ENCODE assay signal across 1 cellular context in genomic region chr15:68497206-68497910, GRCh38.
TF ChIP-seq lines count a peak whose summit lies in the region.

No MANE protein-coding gene starts in this region.

TF ChIP-seq in A549, 52 proteins besides CTCF, POLR2A, EP300 and RAD21 (continued from another document):
- peak; percentile 29; the same call in 1 of the 2 replicates for TF ChIP-seq MAX (IDR thresholded peaks at IDR 0.05)
- TF ChIP-seq CBX2 (IDR thresholded peaks at IDR 0.05; ENCODE audit: borderline replicate concordance, low read depth): no peak
- TF ChIP-seq JUNB (IDR thresholded peaks at IDR 0.05): peak; percentile 64
- TF ChIP-seq FOSB (CRISPR knock-in tag; IDR thresholded peaks at IDR 0.05): no peak
- no peak for TF ChIP-seq HOXB5 (CRISPR knock-in tag; IDR thresholded peaks at IDR 0.05)
- 0 out of 2 replicates have a peak, but pooled peaks have one; percentile 16 for TF ChIP-seq FOSL2 (IDR thresholded peaks at IDR 0.05)
- TF ChIP-seq FOSL2 (CRISPR knock-in tag; IDR thresholded peaks at IDR 0.05): peak; percentile 68
- no peak for TF ChIP-seq HOXA7 (CRISPR knock-in tag; IDR thresholded peaks at IDR 0.05)
- no peak for TF ChIP-seq HEYL (CRISPR knock-in tag; IDR thresholded peaks at IDR 0.05)
- no peak for TF ChIP-seq ELK1 (IDR thresholded peaks at IDR 0.05; ENCODE audit: low read depth, low read length)
